In genomic region chr14:70881549-70882174, GRCh38 we compare ENCODE assay signal across 12 cellular contexts. TPM values are rescaled to one million over a fixed set of nuclear protein-coding genes. Genes with fewer than 3 reads are reported as not detected.
A peak's percentile ranks its signal among the peaks of the same experiment; 100 is the strongest.
DNase-seq lines count a peak whose midpoint lies in the region; ATAC-seq lines count a peak whose summit lies in the region.
"Had no signal": no experiment of that assay in that cellular context is flagged by ENCODE, and none has a peak within 500 bp of the region (broad histone marks: within the 10 kb centered on the region; RNA-seq: fewer than 3 reads in every experiment).

No MANE protein-coding gene starts in this region.

- H3K9me3 Mint-ChIP-seq in naive B cell: no peaks in the 10 kb centered on the region

- no peak overlapping the region for H3K27ac Mint-ChIP-seq in naive B cell

- peak; percentile 69 for ATAC-seq in GM18870 (IDR thresholded peaks at IDR 0.05; ENCODE audit: unreplicated experiment)
- ATAC-seq in HG02588 (IDR thresholded peaks at IDR 0.05; ENCODE audit: unreplicated experiment): peak; percentile 45
- peak; percentile 46 for ATAC-seq in HG03575 (IDR thresholded peaks at IDR 0.05; ENCODE audit: extremely low read depth, insufficient number of reproducible peaks, low FRiP score, unreplicated experiment)
- peak; percentile 62 to 63 for ATAC-seq in naive B cell (ENCODE audit: low read depth in 2 of 2)

- H3K4me1 Mint-ChIP-seq in naive B cell: peaks cover 16 to 25% (median 24%) of the 10 kb centered on the region in 3 donors

- H3K36me3 Mint-ChIP-seq in naive B cell: no peaks in the 10 kb centered on the region

- peaks cover 0 to 3% (median 0%) of the 10 kb centered on the region in 3 donors for H3K27me3 Mint-ChIP-seq in naive B cell

- DNase-seq in naive B cell (no peak), NCI-H510A treated with DMSO at 0.1 percent for 48 hours (lab: John Stamatoyannopoulos, UW) (no peak), NCI-H146 (lab: John Stamatoyannopoulos, UW) (no peak), nucleus accumbens (lab: John Stamatoyannopoulos, UW) (no peak), NCI-H446 (lab: John Stamatoyannopoulos, UW) (no peak)
- DNase-seq: caudate nucleus, DMS53, NCI-H1417, substantia nigra had no signal

- no peak overlapping the region for H3K4me3 Mint-ChIP-seq in naive B cell

RNA-seq across cellular contexts. Expression of gene PCNX1, which starts 25.6 kb away (rescaled TPM):
- 10 to 100 TPM in 1 of 6 donors, 1 to 10 TPM in 5; 4.8 to 10.7 (median 7.5) TPM for polyA plus RNA-seq in naive B cell (ENCODE audit: low read depth in 6 of 6)
